ENCODE assay signal across 8 cellular contexts in genomic region chr5:158382473-158382872, GRCh38.
DNase-seq lines count a peak whose midpoint lies in the region; ATAC-seq and TF ChIP-seq lines count a peak whose summit lies in the region.

No MANE protein-coding gene starts in this region.

- no peak for TF ChIP-seq POLR2A in uterus (IDR thresholded peaks at IDR 0.05)

- CTCF ChIA-PET in activated naive CD4-positive, alpha-beta T cell treated with anti-CD3 and anti-CD28 coated beads for 36 hours (lab: Charles Lee): interaction anchor here (0.6 kb wide), 1 partner anchor 54 kb away, joined by 3 read pairs; no protein-coding TSS in a partner anchor
- CTCF ChIA-PET in activated naive CD4-positive, alpha-beta T cell treated with anti-CD3 and anti-CD28 coated beads, Interleukin-2, amount 10 ng/mL, durations not matched to agents 7 days and 5 days (lab: Charles Lee): no interaction called here

- H3K27me3 Mint-ChIP-seq in activated naive CD4-positive, alpha-beta T cell treated with anti-CD3 and anti-CD28 coated beads for 36 hours (ENCODE audit: low read depth): no peaks in the 10 kb centered on the region
- no peaks in the 10 kb centered on the region for H3K27me3 Mint-ChIP-seq in activated naive CD4-positive, alpha-beta T cell treated with anti-CD3 and anti-CD28 coated beads, Interleukin-2, amount 10 ng/mL, durations not matched to agents 7 days and 5 days

- peak; percentile 100 for ATAC-seq in HG02759 (IDR thresholded peaks at IDR 0.05; ENCODE audit: unreplicated experiment)

- peak overlapping the region; percentile 59 to 79 for H3K27ac ChIP-seq in uterus

- no peaks in the 10 kb centered on the region for H3K27me3 ChIP-seq in uterus

- H3K36me3 ChIP-seq in uterus: no peaks in the 10 kb centered on the region

- no peaks in the 10 kb centered on the region for H3K4me1 Mint-ChIP-seq in activated naive CD4-positive, alpha-beta T cell treated with anti-CD3 and anti-CD28 coated beads for 36 hours (ENCODE audit: low read depth)
- no peaks in the 10 kb centered on the region for H3K4me1 Mint-ChIP-seq in activated naive CD4-positive, alpha-beta T cell treated with anti-CD3 and anti-CD28 coated beads, Interleukin-2, amount 10 ng/mL, durations not matched to agents 7 days and 5 days

- H3K9me3 Mint-ChIP-seq in activated naive CD4-positive, alpha-beta T cell treated with anti-CD3 and anti-CD28 coated beads for 36 hours: peaks cover 24% of the 10 kb centered on the region
- H3K9me3 Mint-ChIP-seq in activated naive CD4-positive, alpha-beta T cell treated with anti-CD3 and anti-CD28 coated beads, Interleukin-2, amount 10 ng/mL, durations not matched to agents 7 days and 5 days: peaks cover 17% of the 10 kb centered on the region

- H3K27ac Mint-ChIP-seq in activated naive CD4-positive, alpha-beta T cell treated with anti-CD3 and anti-CD28 coated beads for 36 hours: no peak overlapping the region
- no peak overlapping the region for H3K27ac Mint-ChIP-seq in activated naive CD4-positive, alpha-beta T cell treated with anti-CD3 and anti-CD28 coated beads, Interleukin-2, amount 10 ng/mL, durations not matched to agents 7 days and 5 days

- intact Hi-C loops in activated naive CD4-positive, alpha-beta T cell treated with anti-CD3 and anti-CD28 coated beads for 36 hours (cut with micrococcal nuclease): no loop called here
- intact Hi-C loops in uterus (cut with DNase I; ENCODE audit: low total_unique reads): no loop called here

- TF ChIP-seq CTCF in uterus (IDR thresholded peaks at IDR 0.05): no peak

- no peaks in the 10 kb centered on the region for H3K9me3 ChIP-seq in uterus

- peaks cover 0 to 9% of the 10 kb centered on the region in 2 donors for H3K4me1 ChIP-seq in uterus

- no peak overlapping the region for H3K4me3 Mint-ChIP-seq in activated naive CD4-positive, alpha-beta T cell treated with anti-CD3 and anti-CD28 coated beads for 36 hours
- no peak overlapping the region for H3K4me3 Mint-ChIP-seq in activated naive CD4-positive, alpha-beta T cell treated with anti-CD3 and anti-CD28 coated beads, Interleukin-2, amount 10 ng/mL, durations not matched to agents 7 days and 5 days

- H3K36me3 Mint-ChIP-seq in activated naive CD4-positive, alpha-beta T cell treated with anti-CD3 and anti-CD28 coated beads for 36 hours (ENCODE audit: low read depth): no peaks in the 10 kb centered on the region
- no peaks in the 10 kb centered on the region for H3K36me3 Mint-ChIP-seq in activated naive CD4-positive, alpha-beta T cell treated with anti-CD3 and anti-CD28 coated beads, Interleukin-2, amount 10 ng/mL, durations not matched to agents 7 days and 5 days

- no peak overlapping the region for H3K4me3 ChIP-seq in uterus

- peak; percentile 11 for DNase-seq in activated naive CD4-positive, alpha-beta T cell treated with anti-CD3 and anti-CD28 coated beads for 36 hours
- no peak for DNase-seq in activated naive CD4-positive, alpha-beta T cell treated with anti-CD3 and anti-CD28 coated beads, Interleukin-2, amount 10 ng/mL, durations not matched to agents 7 days and 5 days
- DNase-seq in NOMO-1 (lab: John Stamatoyannopoulos, UW; ENCODE audit: unreplicated experiment in 2 of 2) (peak; percentile 85 to 96), cerebellar cortex (ENCODE audit: low spot score) (peak; percentile 84), medulla oblongata (ENCODE audit: extremely low spot score) (peak; percentile 17), uterus (peak; percentile 80 to 89), NCI-H510A treated with DMSO at 0.1 percent for 48 hours (lab: John Stamatoyannopoulos, UW) (no peak)

Comparison
In these comparisons a context has a peak if more than half of its experiments do, and no peak if none do; other contexts are left out.
1. DNase-seq: peak in activated naive CD4-positive, alpha-beta T cell treated with anti-CD3 and anti-CD28 coated beads for 36 hours (single experiment), NOMO-1 (2 of 2), cerebellar cortex (single experiment), medulla oblongata (single experiment) and uterus (2 of 2); none in activated naive CD4-positive, alpha-beta T cell treated with anti-CD3 and anti-CD28 coated beads, Interleukin-2, amount 10 ng/mL, durations not matched to agents 7 days and 5 days (single experiment) and NCI-H510A treated with DMSO at 0.1 percent for 48 hours (single experiment).